ENCODE assay signal across 20 cellular contexts in the genomic region with DNA sequence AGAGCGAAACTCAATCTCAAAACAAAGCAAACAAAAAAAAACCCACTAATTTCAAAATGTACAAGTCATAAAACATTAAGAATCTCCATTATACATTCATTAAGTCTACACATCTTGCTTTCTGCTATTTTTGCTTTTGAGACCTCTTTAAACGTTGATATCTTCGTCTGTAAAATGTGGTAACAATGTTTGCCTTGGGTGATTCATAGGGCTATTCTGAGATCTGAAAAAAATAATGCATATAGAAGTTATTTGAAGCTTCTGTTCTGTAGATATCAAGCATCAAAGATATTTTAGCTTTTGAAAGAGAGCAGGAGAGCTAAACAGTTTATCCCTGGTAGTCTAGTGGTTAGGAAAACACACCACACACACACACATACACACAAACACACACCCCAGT.
"Had no signal": no experiment of that assay in that cellular context is flagged by ENCODE, and none has a peak within 500 bp of the region (broad histone marks: within the 10 kb centered on the region; RNA-seq: fewer than 3 reads in every experiment).

No MANE protein-coding gene starts in this region.

- H3K27ac ChIP-seq: esophagus squamous epithelium, lower lobe of right lung, psoas muscle, tibial nerve had no signal

- H3K27ac Mint-ChIP-seq: activated B cell treated with CpG ODN at 0.5 μM for 24 hours; activated CD4-positive, alpha-beta T cell treated with anti-CD3 and anti-CD28 coated beads, Interleukin-2, amount 10 ng/mL, durations not matched to agents 24 days and 14 days; activated CD8-positive, alpha-beta T cell treated with anti-CD3 and anti-CD28 coated beads, Interleukin-2, amount 10 ng/mL, durations not matched to agents 7 days and 5 days; activated naive CD8-positive, alpha-beta T cell; activated T-cell treated with anti-CD3 and anti-CD28 coated beads, Interleukin-2, amount 50 U/mL, for 72 hours; immature natural killer cell; stimulated activated effector memory CD8-positive, alpha-beta T cell treated with anti-CD3 and anti-CD28 coated beads, Interleukin-12 subunit alpha, Interleukin-12 subunit beta, amount 100 ng/mL, for 72 hours; T-helper 2 cell treated with Interferon-gamma antibody and Interleukin-4, amounts not matched to agents 5 μg/mL and 100 μg/mL, for 36 hours had no signal

- H3K4me1 ChIP-seq: esophagus squamous epithelium, lower lobe of right lung, psoas muscle had no signal

- H3K9me3 Mint-ChIP-seq: immature natural killer cell had no signal

- H3K36me3 Mint-ChIP-seq: activated naive CD8-positive, alpha-beta T cell; immature natural killer cell; stimulated activated effector memory CD8-positive, alpha-beta T cell treated with anti-CD3 and anti-CD28 coated beads, Interleukin-12 subunit alpha, Interleukin-12 subunit beta, amount 100 ng/mL, for 72 hours had no signal

- H3K27me3 Mint-ChIP-seq: activated B cell treated with CpG ODN at 0.5 μM for 24 hours; activated CD4-positive, alpha-beta T cell treated with anti-CD3 and anti-CD28 coated beads, Interleukin-2, amount 10 ng/mL, durations not matched to agents 24 days and 14 days; activated naive CD8-positive, alpha-beta T cell had no signal

- ATAC-seq: activated CD8-positive, alpha-beta T cell treated with anti-CD3 and anti-CD28 coated beads, Interleukin-2, amount 10 ng/mL, durations not matched to agents 7 days and 5 days; activated T-cell treated with anti-CD3 and anti-CD28 coated beads, Interleukin-2, amount 50 U/mL, for 72 hours; lower lobe of right lung; psoas muscle; stimulated activated effector memory CD8-positive, alpha-beta T cell treated with anti-CD3 and anti-CD28 coated beads, Interleukin-12 subunit alpha, Interleukin-12 subunit beta, amount 100 ng/mL, for 72 hours had no signal

- H3K9me3 ChIP-seq: esophagus squamous epithelium, lower lobe of right lung, psoas muscle had no signal

- H3K4me1 Mint-ChIP-seq: activated B cell treated with CpG ODN at 0.5 μM for 24 hours; activated CD4-positive, alpha-beta T cell treated with anti-CD3 and anti-CD28 coated beads, Interleukin-2, amount 10 ng/mL, durations not matched to agents 24 days and 14 days; immature natural killer cell; stimulated activated effector memory CD8-positive, alpha-beta T cell treated with anti-CD3 and anti-CD28 coated beads, Interleukin-12 subunit alpha, Interleukin-12 subunit beta, amount 100 ng/mL, for 72 hours had no signal

- DNase-seq: activated B cell treated with CpG ODN at 0.5 μM for 24 hours; activated CD4-positive, alpha-beta T cell treated with anti-CD3 and anti-CD28 coated beads, Interleukin-2, amount 10 ng/mL, durations not matched to agents 24 days and 14 days; activated CD8-positive, alpha-beta memory T cell treated with anti-CD3 and anti-CD28 coated beads, Interleukin-2, amount 50 U/mL, for 4 hours; activated CD8-positive, alpha-beta T cell treated with anti-CD3 and anti-CD28 coated beads, Interleukin-2, amount 10 ng/mL, durations not matched to agents 7 days and 5 days; activated gamma-delta T cell; activated T-cell treated with anti-CD3 and anti-CD28 coated beads, Interleukin-2, amount 50 U/mL, for 72 hours; caudate nucleus; cortex of kidney; effector CD4-positive, alpha-beta T cell; esophagus squamous epithelium; head of caudate nucleus; immature natural killer cell; lower lobe of right lung; midbrain; psoas muscle; stimulated activated CD4-positive, alpha-beta T cell treated with anti-CD3 and anti-CD28 coated beads, Interleukin-12 subunit alpha, Interleukin-12 subunit beta, amount 100 ng/mL, for 4 hours had no signal

- H3K4me3 ChIP-seq: esophagus squamous epithelium, lower lobe of right lung, psoas muscle, tibial nerve had no signal

- H3K36me3 ChIP-seq: esophagus squamous epithelium, lower lobe of right lung, tibial nerve had no signal

- H3K4me3 Mint-ChIP-seq: activated B cell treated with CpG ODN at 0.5 μM for 24 hours; activated CD4-positive, alpha-beta T cell treated with anti-CD3 and anti-CD28 coated beads, Interleukin-2, amount 10 ng/mL, durations not matched to agents 24 days and 14 days; activated CD8-positive, alpha-beta T cell treated with anti-CD3 and anti-CD28 coated beads, Interleukin-2, amount 10 ng/mL, durations not matched to agents 7 days and 5 days; activated naive CD8-positive, alpha-beta T cell; activated T-cell treated with anti-CD3 and anti-CD28 coated beads, Interleukin-2, amount 50 U/mL, for 72 hours; immature natural killer cell; stimulated activated effector memory CD8-positive, alpha-beta T cell treated with anti-CD3 and anti-CD28 coated beads, Interleukin-12 subunit alpha, Interleukin-12 subunit beta, amount 100 ng/mL, for 72 hours; T-helper 2 cell treated with Interferon-gamma antibody and Interleukin-4, amounts not matched to agents 5 μg/mL and 100 μg/mL, for 36 hours had no signal

- H3K27me3 ChIP-seq: esophagus squamous epithelium, tibial nerve had no signal
